In the genomic region with DNA sequence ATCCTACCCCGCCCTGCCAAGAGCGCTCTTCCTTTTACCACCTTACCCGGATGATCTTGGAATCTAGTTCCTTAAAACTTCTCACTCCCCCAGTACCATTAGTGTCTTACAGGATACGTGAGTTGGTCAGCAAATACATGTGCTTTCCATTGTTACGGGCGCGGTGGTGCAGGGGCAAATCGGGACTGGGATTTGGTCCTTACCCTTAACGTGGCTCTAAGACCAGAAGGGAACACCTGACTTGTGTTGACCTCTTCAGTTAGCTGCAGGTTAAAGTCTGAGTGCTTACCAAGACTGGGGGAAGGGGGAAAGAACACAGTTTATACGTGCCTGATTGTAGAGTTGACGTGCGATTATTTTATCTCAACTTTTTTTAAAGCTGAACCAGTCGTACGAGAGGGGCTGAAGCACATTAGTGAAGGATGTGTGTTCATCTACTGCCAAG, we compare ENCODE assay signal across 8 cellular contexts. TPM values are rescaled to one million over a fixed set of nuclear protein-coding genes. Genes with fewer than 3 reads are reported as not detected.
A peak's percentile ranks its signal among the peaks of the same experiment; 100 is the strongest.
DNase-seq lines count a peak whose midpoint lies in the region; ATAC-seq and TF ChIP-seq lines count a peak whose summit lies in the region.

No MANE protein-coding gene starts in this region.

- no peaks in the 10 kb centered on the region for H3K27me3 Mint-ChIP-seq in activated T-helper 1 cell treated with anti-CD3 and anti-CD28 coated beads, Interleukin-12 subunit alpha, Interleukin-12 subunit beta, Interleukin-2, Interleukin-4 antibody, amounts not matched to agents 30 ng/mL and 10 ng/mL and 1 ng/mL, durations not matched to agents 14 hours and 24 hours and 36 hours (ENCODE audit: insufficient read depth)
- H3K27me3 Mint-ChIP-seq in immature natural killer cell (ENCODE audit: low read depth in 3 of 3), result peaks cover 8 to 14% (median 12%) of the 10 kb centered on the region in 3 donors

- H3K27me3 ChIP-seq in BE2C (no peaks in the 10 kb centered on the region), subcutaneous abdominal adipose tissue (ENCODE audit: control insufficient read depth in 5 of 5, insufficient read depth in 4 of 5, low read length in 5 of 5) (no peaks in the 10 kb centered on the region)

- intact Hi-C loops in activated T-helper 1 cell treated with anti-CD3 and anti-CD28 coated beads, Interleukin-12 subunit alpha, Interleukin-12 subunit beta, Interleukin-2, Interleukin-4 antibody, amounts not matched to agents 30 ng/mL and 10 ng/mL and 1 ng/mL, durations not matched to agents 14 hours and 24 hours and 36 hours (cut with micrococcal nuclease), result loop anchor here (2.0 to 10.0 kb wide), 7 partner anchors 67 to 1157 kb away; a partner anchor contains a TSS

- peaks cover 33% of the 10 kb centered on the region for H3K36me3 Mint-ChIP-seq in activated T-helper 1 cell treated with anti-CD3 and anti-CD28 coated beads, Interleukin-12 subunit alpha, Interleukin-12 subunit beta, Interleukin-2, Interleukin-4 antibody, amounts not matched to agents 30 ng/mL and 10 ng/mL and 1 ng/mL, durations not matched to agents 14 hours and 24 hours and 36 hours (ENCODE audit: low read depth)
- H3K36me3 Mint-ChIP-seq in immature natural killer cell, result peaks cover 0 to 20% (median 0%) of the 10 kb centered on the region in 3 donors

- ATAC-seq in HG03571 (IDR thresholded peaks at IDR 0.05; ENCODE audit: unreplicated experiment), result peak; percentile 0

- H3K4me3 Mint-ChIP-seq in activated T-helper 1 cell treated with anti-CD3 and anti-CD28 coated beads, Interleukin-12 subunit alpha, Interleukin-12 subunit beta, Interleukin-2, Interleukin-4 antibody, amounts not matched to agents 30 ng/mL and 10 ng/mL and 1 ng/mL, durations not matched to agents 14 hours and 24 hours and 36 hours, result peak overlapping the region; percentile 97
- peak overlapping the region; percentile 93 to 99 (median 97) for H3K4me3 Mint-ChIP-seq in immature natural killer cell

- DNase-seq in BE2C (no peak), immature natural killer cell (peak in 1 of 3 donors; percentile 10), KG1 (lab: John Stamatoyannopoulos, UW) (no peak), NCI-H446 (lab: John Stamatoyannopoulos, UW) (no peak), amygdala (lab: John Stamatoyannopoulos, UW) (no peak)
- no peak for DNase-seq in activated T-helper 1 cell treated with anti-CD3 and anti-CD28 coated beads, Interleukin-12 subunit alpha, Interleukin-12 subunit beta, Interleukin-2, Interleukin-4 antibody, amounts not matched to agents 30 ng/mL and 10 ng/mL and 1 ng/mL, durations not matched to agents 14 hours and 24 hours and 36 hours (ENCODE audit: low spot score)

- H3K4me1 ChIP-seq in BE2C (no peaks in the 10 kb centered on the region), subcutaneous abdominal adipose tissue (ENCODE audit: control insufficient read depth in 5 of 5, insufficient read depth in 5 of 5, low read length in 5 of 5) (peaks cover 3 to 31% (median 28%) of the 10 kb centered on the region in 5 donors)

- TF ChIP-seq CTCF in BE2C (IDR thresholded peaks at IDR 0.05; ENCODE audit: low read depth, low read length), result no peak

- peak overlapping the region; percentile 99 for H3K27ac Mint-ChIP-seq in activated T-helper 1 cell treated with anti-CD3 and anti-CD28 coated beads, Interleukin-12 subunit alpha, Interleukin-12 subunit beta, Interleukin-2, Interleukin-4 antibody, amounts not matched to agents 30 ng/mL and 10 ng/mL and 1 ng/mL, durations not matched to agents 14 hours and 24 hours and 36 hours
- peak overlapping the region; percentile 91 to 100 (median 99) for H3K27ac Mint-ChIP-seq in immature natural killer cell

- H3K4me1 Mint-ChIP-seq in activated T-helper 1 cell treated with anti-CD3 and anti-CD28 coated beads, Interleukin-12 subunit alpha, Interleukin-12 subunit beta, Interleukin-2, Interleukin-4 antibody, amounts not matched to agents 30 ng/mL and 10 ng/mL and 1 ng/mL, durations not matched to agents 14 hours and 24 hours and 36 hours (ENCODE audit: low read depth), result peaks cover 60% of the 10 kb centered on the region
- H3K4me1 Mint-ChIP-seq in immature natural killer cell, result peaks cover 32 to 49% of the 10 kb centered on the region in 2 donors

- H3K9ac ChIP-seq in subcutaneous abdominal adipose tissue (ENCODE audit: low read length in 5 of 5), result peak overlapping the region; percentile 72 to 95 (median 82)

- peak overlapping the region; percentile 77 for H3K4me3 ChIP-seq in BE2C (ENCODE audit: low read depth, low read length)
- H3K4me3 ChIP-seq in subcutaneous abdominal adipose tissue (ENCODE audit: low read depth in 1 of 5, low read length in 5 of 5), result peak overlapping the region; percentile 86 to 97 (median 94)

- H3K36me3 ChIP-seq in BE2C (no peaks in the 10 kb centered on the region; the same call in 1 of the 2 replicates), subcutaneous abdominal adipose tissue (ENCODE audit: control insufficient read depth in 5 of 5, insufficient read depth in 5 of 5, low read length in 5 of 5) (peaks cover 12 to 29% (median 22%) of the 10 kb centered on the region in 5 donors)

- H3K9me3 ChIP-seq in BE2C, result no peaks in the 10 kb centered on the region
- no peaks in the 10 kb centered on the region for H3K9me3 ChIP-seq in subcutaneous abdominal adipose tissue (ENCODE audit: control insufficient read depth in 5 of 5, low read length in 5 of 5)

- H3K9me3 Mint-ChIP-seq in activated T-helper 1 cell treated with anti-CD3 and anti-CD28 coated beads, Interleukin-12 subunit alpha, Interleukin-12 subunit beta, Interleukin-2, Interleukin-4 antibody, amounts not matched to agents 30 ng/mL and 10 ng/mL and 1 ng/mL, durations not matched to agents 14 hours and 24 hours and 36 hours, result no peaks in the 10 kb centered on the region
- H3K9me3 Mint-ChIP-seq in immature natural killer cell, result no peaks in the 10 kb centered on the region

- peak overlapping the region; percentile 76 for H3K27ac ChIP-seq in subcutaneous abdominal adipose tissue (ENCODE audit: low read depth, low read length)

RNA-seq across cellular contexts. Expression of a gene that starts 0.5 kb away (rescaled TPM):
- polyA plus RNA-seq in BE2C (2012; ENCODE audit: insufficient read depth, insufficient read length, low read depth), result 85.0 TPM
- 94.0 and 95.2 TPM in 2 replicates for total RNA-seq in activated T-helper 1 cell treated with anti-CD3 and anti-CD28 coated beads, Interleukin-12 subunit alpha, Interleukin-12 subunit beta, Interleukin-2, Interleukin-4 antibody, amounts not matched to agents 30 ng/mL and 10 ng/mL and 1 ng/mL, durations not matched to agents 14 hours and 24 hours and 36 hours
- polyA plus RNA-seq in immature natural killer cell, result 100 to 1,000 TPM in 2 of 3 donors, 10 to 100 TPM in 1; 79.2 to 111 (median 107) TPM

RNA-seq across cellular contexts. Expression of a gene that starts 0.9 kb away (rescaled TPM):
- 7.8 TPM for polyA plus RNA-seq in BE2C (2012; ENCODE audit: insufficient read depth, insufficient read length, low read depth)
- total RNA-seq in activated T-helper 1 cell treated with anti-CD3 and anti-CD28 coated beads, Interleukin-12 subunit alpha, Interleukin-12 subunit beta, Interleukin-2, Interleukin-4 antibody, amounts not matched to agents 30 ng/mL and 10 ng/mL and 1 ng/mL, durations not matched to agents 14 hours and 24 hours and 36 hours, result 18.2 and 22.2 TPM in 2 replicates
- 1 to 10 TPM in 2 of 3 donors, under 1 TPM in 1; 0.19 to 2.0 (median 1.1) TPM for polyA plus RNA-seq in immature natural killer cell

RNA-seq across cellular contexts. Expression of a gene that starts 10.0 kb away (rescaled TPM):
- 10.6 TPM for polyA plus RNA-seq in BE2C (2012; ENCODE audit: insufficient read depth, insufficient read length, low read depth)
- total RNA-seq in activated T-helper 1 cell treated with anti-CD3 and anti-CD28 coated beads, Interleukin-12 subunit alpha, Interleukin-12 subunit beta, Interleukin-2, Interleukin-4 antibody, amounts not matched to agents 30 ng/mL and 10 ng/mL and 1 ng/mL, durations not matched to agents 14 hours and 24 hours and 36 hours, result 24.3 and 28.4 TPM in 2 replicates
- 10 to 100 TPM; 34.0 to 50.8 (median 34.4) TPM for polyA plus RNA-seq in immature natural killer cell

RNA-seq across cellular contexts. Expression of a gene that starts 10.2 kb away (rescaled TPM):
- polyA plus RNA-seq in BE2C (2012; ENCODE audit: insufficient read depth, insufficient read length, low read depth), result 0.83 TPM
- 1.6 and 1.7 TPM in 2 replicates for total RNA-seq in activated T-helper 1 cell treated with anti-CD3 and anti-CD28 coated beads, Interleukin-12 subunit alpha, Interleukin-12 subunit beta, Interleukin-2, Interleukin-4 antibody, amounts not matched to agents 30 ng/mL and 10 ng/mL and 1 ng/mL, durations not matched to agents 14 hours and 24 hours and 36 hours
- 1 to 10 TPM in 2 of 3 donors, not detected in 1; 1.7 to 5.2 TPM for polyA plus RNA-seq in immature natural killer cell
